Comparison of ENCODE assay signal across 21 cellular contexts in the genomic region with DNA sequence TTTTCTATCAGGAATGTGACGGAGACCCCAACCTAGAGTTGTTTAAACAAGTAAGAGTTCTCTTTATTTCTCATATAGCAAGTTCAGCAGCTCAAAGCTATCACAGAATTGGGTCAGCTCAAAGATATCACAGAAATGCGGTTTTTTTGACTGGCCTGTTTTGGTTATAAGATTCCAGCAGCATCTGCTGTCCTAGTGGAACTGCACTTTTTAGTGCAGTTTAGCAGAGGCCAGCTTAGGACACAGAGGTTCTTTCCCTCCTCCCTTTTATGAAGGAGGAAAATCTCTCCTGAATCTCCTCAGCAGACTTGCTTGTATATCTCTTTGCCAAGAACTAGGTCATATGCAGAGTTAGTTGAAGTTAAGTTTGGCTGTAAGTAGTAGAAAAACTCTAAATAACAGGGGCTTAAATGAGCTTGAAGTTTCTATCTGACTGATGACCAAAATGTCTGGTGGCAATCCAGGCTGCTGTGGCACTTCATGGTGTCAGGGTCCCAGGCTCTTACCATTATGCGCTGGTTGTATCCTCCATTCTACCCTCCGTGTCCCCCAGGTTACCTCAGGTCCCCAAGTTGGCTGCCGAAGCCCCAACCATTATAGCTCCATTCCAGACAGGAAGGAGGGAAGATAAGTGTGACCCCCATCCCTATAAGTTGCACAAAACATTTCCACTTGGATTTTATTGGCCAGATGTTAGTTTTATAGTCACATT. TPM values are rescaled to one million over a fixed set of nuclear protein-coding genes. Genes with fewer than 3 reads are reported as not detected.
DNase-seq lines count a peak whose midpoint lies in the region; ATAC-seq and TF ChIP-seq lines count a peak whose summit lies in the region.
"Had no signal": no experiment of that assay in that cellular context is flagged by ENCODE, and none has a peak within 500 bp of the region (broad histone marks: within the 10 kb centered on the region; RNA-seq: fewer than 3 reads in every experiment).

No MANE protein-coding gene starts in this region.

- H3K4me3 Mint-ChIP-seq in activated T-cell treated with anti-CD3 and anti-CD28 coated beads, Interleukin-2, amount 50 U/mL, for 24 hours: no peak overlapping the region
- no peak overlapping the region for H3K4me3 Mint-ChIP-seq in activated T-cell treated with anti-CD3 and anti-CD28 coated beads, Interleukin-2, amount 50 U/mL, for 4 hours
- peak overlapping the region; percentile 38 for H3K4me3 Mint-ChIP-seq in CD4-positive, alpha-beta T cell
- H3K4me3 Mint-ChIP-seq: B cell had no signal

- intact Hi-C loops in CD4-positive, alpha-beta T cell (cut with DNase I, micrococcal nuclease): no loop called here
- intact Hi-C loops in adrenal gland (cut with DNase I): no loop called here
- intact Hi-C loops in mucosa of descending colon (cut with DNase I, micrococcal nuclease): no loop called here

- TF ChIP-seq POLR2A in adrenal gland (IDR thresholded peaks at IDR 0.05): peak in 1 of 2 donors; percentile 28

- no peak for TF ChIP-seq CTCF in CD4-positive, alpha-beta T cell (IDR thresholded peaks at IDR 0.05)
- TF ChIP-seq CTCF in adrenal gland (IDR thresholded peaks at IDR 0.05) (no peak), osteoblast (IDR thresholded peaks at IDR 0.05; ENCODE audit: extremely low read depth, low read depth, low read length) (no peak), mucosa of descending colon (IDR thresholded peaks at IDR 0.05) (no peak)

- H3K4me3 ChIP-seq in adrenal gland: no peak overlapping the region
- no peak overlapping the region for H3K4me3 ChIP-seq in osteoblast (ENCODE audit: insufficient read depth, low read length)
- no peak overlapping the region for H3K4me3 ChIP-seq in mucosa of descending colon

- no peaks in the 10 kb centered on the region for H3K27me3 Mint-ChIP-seq in activated T-cell treated with anti-CD3 and anti-CD28 coated beads, Interleukin-2, amount 50 U/mL, for 24 hours
- no peaks in the 10 kb centered on the region for H3K27me3 Mint-ChIP-seq in activated T-cell treated with anti-CD3 and anti-CD28 coated beads, Interleukin-2, amount 50 U/mL, for 4 hours (ENCODE audit: low read depth)
- no peaks in the 10 kb centered on the region for H3K27me3 Mint-ChIP-seq in CD4-positive, alpha-beta T cell
- H3K27me3 Mint-ChIP-seq: B cell had no signal

- H3K27ac Mint-ChIP-seq in activated T-cell treated with anti-CD3 and anti-CD28 coated beads, Interleukin-2, amount 50 U/mL, for 24 hours: peak overlapping the region; percentile 67
- H3K27ac Mint-ChIP-seq in CD4-positive, alpha-beta T cell: no peak overlapping the region
- H3K27ac Mint-ChIP-seq: B cell had no signal

- POLR2A ChIA-PET in CD4-positive, alpha-beta T cell (lab: Charles Lee): no interaction called here

- H3K4me2 ChIP-seq in osteoblast (ENCODE audit: insufficient read depth, low read length): no peak overlapping the region

- H3K36me3 ChIP-seq in adrenal gland (replicated peaks in 1 of 2): peaks cover 0 to 33% of the 10 kb centered on the region in 2 donors
- H3K36me3 ChIP-seq in osteoblast (ENCODE audit: insufficient read depth, low read length): peaks cover 49% of the 10 kb centered on the region
- H3K36me3 ChIP-seq in mucosa of descending colon (ENCODE audit: low read depth): peaks cover 6% of the 10 kb centered on the region

- H3K4me1 Mint-ChIP-seq in activated T-cell treated with anti-CD3 and anti-CD28 coated beads, Interleukin-2, amount 50 U/mL, for 24 hours (ENCODE audit: low read depth): peaks cover 77% of the 10 kb centered on the region
- H3K4me1 Mint-ChIP-seq in activated T-cell treated with anti-CD3 and anti-CD28 coated beads, Interleukin-2, amount 50 U/mL, for 4 hours (ENCODE audit: low read depth): peaks cover 75% of the 10 kb centered on the region
- H3K4me1 Mint-ChIP-seq in CD4-positive, alpha-beta T cell (ENCODE audit: low read depth): peaks cover 82% of the 10 kb centered on the region

- H3K4me1 ChIP-seq in adrenal gland (replicated peaks in 1 of 2): peaks cover 51 to 96% of the 10 kb centered on the region in 2 donors
- peaks cover 17% of the 10 kb centered on the region for H3K4me1 ChIP-seq in osteoblast (ENCODE audit: insufficient read depth, low read length)
- peaks cover 24% of the 10 kb centered on the region for H3K4me1 ChIP-seq in mucosa of descending colon (ENCODE audit: low read depth)

- no peak overlapping the region for H3K27ac ChIP-seq in CD4-positive, alpha-beta T cell (ENCODE audit: low read depth, low read length)
- H3K27ac ChIP-seq in adrenal gland (peak overlapping the region in 4 of 5 donors; percentile 26 to 99 (median 58)), osteoblast (ENCODE audit: low read depth, low read length) (peak overlapping the region; percentile 40)

- H2AFZ ChIP-seq in osteoblast (ENCODE audit: low read length): no peak overlapping the region

- ATAC-seq in activated T-cell treated with anti-CD3 and anti-CD28 coated beads, Interleukin-2, amount 50 U/mL, for 4 hours: no peak
- no peak for ATAC-seq in CD4-positive, alpha-beta T cell (ENCODE audit: poor library complexity)
- no peak for ATAC-seq in GM21447 (IDR thresholded peaks at IDR 0.05; ENCODE audit: unreplicated experiment)
- no peak for ATAC-seq in mucosa of descending colon
- ATAC-seq: HCT116 had no signal

- peaks cover 96% of the 10 kb centered on the region for H3K36me3 Mint-ChIP-seq in activated T-cell treated with anti-CD3 and anti-CD28 coated beads, Interleukin-2, amount 50 U/mL, for 24 hours (ENCODE audit: low read depth)
- peaks cover 36% of the 10 kb centered on the region for H3K36me3 Mint-ChIP-seq in activated T-cell treated with anti-CD3 and anti-CD28 coated beads, Interleukin-2, amount 50 U/mL, for 4 hours (ENCODE audit: insufficient read depth)
- peaks cover 88% of the 10 kb centered on the region for H3K36me3 Mint-ChIP-seq in CD4-positive, alpha-beta T cell (ENCODE audit: low read depth)

- CTCF ChIA-PET in CD4-positive, alpha-beta T cell (lab: Charles Lee): interaction anchor here (1.6 kb wide), 1 partner anchor 57 kb away, joined by 3 read pairs; a partner anchor contains a TSS

- H3K9me3 Mint-ChIP-seq in activated T-cell treated with anti-CD3 and anti-CD28 coated beads, Interleukin-2, amount 50 U/mL, for 24 hours: no peaks in the 10 kb centered on the region
- no peaks in the 10 kb centered on the region for H3K9me3 Mint-ChIP-seq in activated T-cell treated with anti-CD3 and anti-CD28 coated beads, Interleukin-2, amount 50 U/mL, for 4 hours
- H3K9me3 Mint-ChIP-seq in CD4-positive, alpha-beta T cell: no peaks in the 10 kb centered on the region

- WGBS in adrenal gland, 4 donors: 75 to 82% (median 80%) methylated on average over 5 of the region's 5 CpGs

- H4K20me1 ChIP-seq in osteoblast (ENCODE audit: insufficient read depth, low read length): peaks cover 86% of the 10 kb centered on the region

- no peaks in the 10 kb centered on the region for H3K27me3 ChIP-seq in CD4-positive, alpha-beta T cell (ENCODE audit: control insufficient read depth, insufficient read depth, low read length)
- no peaks in the 10 kb centered on the region for H3K27me3 ChIP-seq in adrenal gland
- no peaks in the 10 kb centered on the region for H3K27me3 ChIP-seq in osteoblast (ENCODE audit: insufficient read depth, low read length)

- no peaks in the 10 kb centered on the region for H3K9me3 ChIP-seq in CD4-positive, alpha-beta T cell (ENCODE audit: control insufficient read depth, low read length)
- H3K9me3 ChIP-seq in adrenal gland (replicated peaks in 1 of 3) (no peaks in the 10 kb centered on the region), osteoblast (ENCODE audit: low read depth, low read length) (no peaks in the 10 kb centered on the region), mucosa of descending colon (no peaks in the 10 kb centered on the region)

- H3K79me2 ChIP-seq in osteoblast (ENCODE audit: insufficient read depth, low read length): peaks cover 97% of the 10 kb centered on the region

- DNase-seq in activated T-cell treated with anti-CD3 and anti-CD28 coated beads, Interleukin-2, amount 50 U/mL, for 24 hours: no peak
- no peak for DNase-seq in activated T-cell treated with anti-CD3 and anti-CD28 coated beads, Interleukin-2, amount 50 U/mL, for 4 hours
- no peak for DNase-seq in CD4-positive, alpha-beta T cell
- DNase-seq in adrenal gland (no peak), osteoblast (ENCODE audit: insufficient read length, low spot score, missing footprints) (no peak), mucosa of descending colon (no peak)
- no peak for DNase-seq in stimulated activated CD4-positive, alpha-beta T cell treated with anti-CD3 and anti-CD28 coated beads, Interleukin-4, amount 100 ng/mL, for 24 hours
- DNase-seq: 8988T, DMS153, GF-D8, GOT3, KG1, NCI-H1105 treated with DMSO at 0.1 percent for 48 hours, NCI-H1694, NCI-H2107, NCI-H510A treated with DMSO at 0.1 percent for 48 hours, NCI-H774, Right ventricle myocardium superior had no signal

RNA-seq across cellular contexts. Expression of a gene that starts 6.6 kb away (rescaled TPM):
- 100 to 1,000 TPM; 297 to 317 (median 310) TPM for total RNA-seq in activated T-cell treated with anti-CD3 and anti-CD28 coated beads, Interleukin-2, amount 50 U/mL, for 4 hours
- 100 to 1,000 TPM; 151 to 157 TPM for total RNA-seq in CD4-positive, alpha-beta T cell
- total RNA-seq in adrenal gland (1,000 to 10,000 TPM in 1 of 8 donors, 100 to 1,000 TPM in 7; 161 to 1,330 (median 328) TPM), osteoblast (151 and 183 TPM in 2 replicates), mucosa of descending colon (100 to 1,000 TPM; 212 to 274 (median 273) TPM)
- 100 to 1,000 TPM; 349 to 638 (median 554) TPM for polyA plus RNA-seq in adrenal gland

RNA-seq across cellular contexts. Expression of a gene that starts 25.0 kb away (rescaled TPM):
- total RNA-seq in activated T-cell treated with anti-CD3 and anti-CD28 coated beads, Interleukin-2, amount 50 U/mL, for 4 hours: 1 to 10 TPM; 2.0 to 4.3 (median 3.3) TPM
- 10 to 100 TPM; 24.1 to 26.2 TPM for total RNA-seq in CD4-positive, alpha-beta T cell
- total RNA-seq in adrenal gland: 100 to 1,000 TPM in 1 of 8 donors, 10 to 100 TPM in 6, 1 to 10 TPM in 1; 7.4 to 180 (median 29.2) TPM
- polyA plus RNA-seq in adrenal gland: 10 to 100 TPM; 13.2 to 61.2 (median 15.1) TPM
- total RNA-seq in osteoblast: 11.9 and 21.2 TPM in 2 replicates
- 10 to 100 TPM in 2 of 3 donors, 1 to 10 TPM in 1; 9.1 to 16.6 (median 11.1) TPM for total RNA-seq in mucosa of descending colon

RNA-seq across cellular contexts. Expression of a gene that starts 56.7 kb away (rescaled TPM):
- 1 to 10 TPM; 7.1 to 8.7 (median 7.2) TPM for total RNA-seq in activated T-cell treated with anti-CD3 and anti-CD28 coated beads, Interleukin-2, amount 50 U/mL, for 4 hours
- total RNA-seq in CD4-positive, alpha-beta T cell: 1 to 10 TPM in 1 of 2 experiments, under 1 TPM in 1; 0.99 to 1.5 TPM
- 10 to 100 TPM in 7 of 8 donors, 1 to 10 TPM in 1; 7.0 to 55.4 (median 15.1) TPM for total RNA-seq in adrenal gland
- polyA plus RNA-seq in adrenal gland: 10 to 100 TPM in 1 of 3 donors, 1 to 10 TPM in 2; 5.2 to 42.8 (median 5.6) TPM
- total RNA-seq in osteoblast: 9.8 and 12.7 TPM in 2 replicates
- total RNA-seq in mucosa of descending colon: 10 to 100 TPM in 2 of 3 donors, 1 to 10 TPM in 1; 5.5 to 13.4 (median 11.1) TPM
